ENCODE assay signal across 20 cellular contexts in the genomic region with DNA sequence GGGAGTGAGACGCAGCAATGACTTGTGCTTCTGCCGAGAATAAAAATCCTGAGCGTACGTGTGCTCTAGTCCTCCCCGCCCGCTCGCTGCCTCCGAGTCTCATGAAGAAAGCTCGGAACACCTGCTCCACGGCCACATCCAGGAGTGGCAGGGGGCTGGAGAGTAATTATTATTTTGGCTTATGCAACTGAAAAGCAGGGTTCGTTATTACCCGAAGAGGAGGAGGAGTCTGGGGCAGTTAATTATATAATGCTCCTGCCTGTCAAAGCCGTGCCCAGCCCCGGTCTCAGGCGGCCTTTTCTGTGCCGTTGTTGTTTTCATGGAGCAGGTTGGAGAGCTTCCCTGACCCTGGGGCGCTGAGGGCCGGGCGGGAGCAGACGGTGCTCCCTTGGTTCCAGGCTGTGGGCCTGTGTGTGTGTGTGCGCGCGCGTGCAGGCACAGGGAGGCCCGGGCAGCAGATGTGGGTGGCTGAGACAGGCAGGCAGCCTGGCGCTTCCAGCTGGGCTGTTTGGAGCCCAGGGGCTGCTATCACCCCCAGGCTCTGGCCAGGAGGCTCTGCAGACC. TPM values are rescaled to one million over a fixed set of nuclear protein-coding genes. Genes with fewer than 3 reads are reported as not detected.
DNase-seq lines count a peak whose midpoint lies in the region; ATAC-seq and TF ChIP-seq lines count a peak whose summit lies in the region.
"Had no signal": no experiment of that assay in that cellular context is flagged by ENCODE, and none has a peak within 500 bp of the region (broad histone marks: within the 10 kb centered on the region; RNA-seq: fewer than 3 reads in every experiment).

No MANE protein-coding gene starts in this region.

- WGBS in testis, 2 donors: 50 to 57% methylated on average over 12 to 26 of the region's 26 CpGs

- peaks cover 0 to 23% (median 10%) of the 10 kb centered on the region in 7 donors for H3K4me1 Mint-ChIP-seq in naive thymus-derived CD4-positive, alpha-beta T cell

- no peaks in the 10 kb centered on the region for H3K36me3 ChIP-seq in naive thymus-derived CD4-positive, alpha-beta T cell (ENCODE audit: control insufficient read depth in 2 of 3, insufficient read depth in 3 of 3, low read length in 3 of 3)
- H3K36me3 ChIP-seq in testis (ENCODE audit: low read depth, missing control alignments): no peaks in the 10 kb centered on the region
- H3K36me3 ChIP-seq: SJCRH30, tibial artery had no signal

- no peak for ATAC-seq in naive thymus-derived CD4-positive, alpha-beta T cell
- no peak for ATAC-seq in HG03280 (IDR thresholded peaks at IDR 0.05; ENCODE audit: unreplicated experiment)

- no peak overlapping the region for H3K27ac ChIP-seq in naive thymus-derived CD4-positive, alpha-beta T cell (ENCODE audit: low read depth, low read length)
- no peak overlapping the region for H3K27ac ChIP-seq in testis
- H3K27ac ChIP-seq: C4-2B, SJCRH30, tibial artery had no signal

- H3K4me3 ChIP-seq in naive thymus-derived CD4-positive, alpha-beta T cell (ENCODE audit: low read length): no peak overlapping the region
- no peak overlapping the region for H3K4me3 ChIP-seq in testis
- H3K4me3 ChIP-seq: SJCRH30, tibial artery had no signal

- H3K27me3 ChIP-seq in naive thymus-derived CD4-positive, alpha-beta T cell (ENCODE audit: control insufficient read depth in 2 of 2, insufficient read depth in 2 of 2, low read length in 2 of 2): no peaks in the 10 kb centered on the region
- H3K27me3 ChIP-seq in testis: no peaks in the 10 kb centered on the region
- H3K27me3 ChIP-seq: SJCRH30 had no signal

- H3K4me1 ChIP-seq in naive thymus-derived CD4-positive, alpha-beta T cell (ENCODE audit: control insufficient read depth in 2 of 2, insufficient read depth in 2 of 2, low read length in 2 of 2): no peaks in the 10 kb centered on the region
- H3K4me1 ChIP-seq in testis: no peaks in the 10 kb centered on the region
- H3K4me1 ChIP-seq: SJCRH30 had no signal

- peak overlapping the region in 6 of 10 donors; percentile 47 to 84 (median 50) for H3K4me3 Mint-ChIP-seq in naive thymus-derived CD4-positive, alpha-beta T cell
- H3K4me3 Mint-ChIP-seq: activated CD4-positive, alpha-beta T cell treated with anti-CD3 and anti-CD28 coated beads, Interleukin-2, amount 10 ng/mL, durations not matched to agents 24 days and 14 days; central memory CD8-positive, alpha-beta T cell; memory B cell had no signal

- CTCF ChIA-PET in naive thymus-derived CD4-positive, alpha-beta T cell (lab: Charles Lee): no interaction called here

- no peak for TF ChIP-seq CTCF in testis (IDR thresholded peaks at IDR 0.05)

- no peaks in the 10 kb centered on the region for H3K9me3 ChIP-seq in naive thymus-derived CD4-positive, alpha-beta T cell (ENCODE audit: control insufficient read depth in 2 of 3, low read length in 3 of 3)
- no peaks in the 10 kb centered on the region for H3K9me3 ChIP-seq in testis
- H3K9me3 ChIP-seq: SJCRH30, tibial artery had no signal

- peaks cover 0 to 4% (median 0%) of the 10 kb centered on the region in 5 donors for H3K36me3 Mint-ChIP-seq in naive thymus-derived CD4-positive, alpha-beta T cell

- peak; percentile 6 for DNase-seq in NCI-H1092 treated with DMSO at 0.1 percent for 48 hours (lab: John Stamatoyannopoulos, UW)
- DNase-seq in NCI-H1092 (lab: John Stamatoyannopoulos, UW): no peak
- DNase-seq in G401 (ENCODE audit: low spot score): peak; percentile 88
- DNase-seq in cerebellar cortex (ENCODE audit: low spot score): peak; percentile 83
- DNase-seq in naive thymus-derived CD4-positive, alpha-beta T cell: no peak
- DNase-seq in Ammon's horn (ENCODE audit: low spot score): no peak
- DNase-seq in testis: no peak
- DNase-seq: 8988T; activated CD4-positive, alpha-beta T cell treated with anti-CD3 and anti-CD28 coated beads, Interleukin-2, amount 10 ng/mL, durations not matched to agents 24 days and 14 days; activated T-cell treated with anti-CD3 and anti-CD28 coated beads, Interleukin-2, amount 50 U/mL, for 24 hours; NCI-H2081; occipital lobe; SJCRH30; stimulated activated CD4-positive, alpha-beta T cell treated with anti-CD3 and anti-CD28 coated beads, Interleukin-4, amount 100 ng/mL, for 1 hour; T1000; tibial artery had no signal

- intact Hi-C loops in naive thymus-derived CD4-positive, alpha-beta T cell (cut with micrococcal nuclease): no loop called here
- intact Hi-C loops in testis (cut with DNase I; ENCODE audit: low total_unique reads): no loop called here

- H3K9me3 Mint-ChIP-seq in naive thymus-derived CD4-positive, alpha-beta T cell: peaks cover 0 to 8% (median 2%) of the 10 kb centered on the region in 11 donors
- H3K9me3 Mint-ChIP-seq: activated CD4-positive, alpha-beta T cell treated with anti-CD3 and anti-CD28 coated beads, Interleukin-2, amount 10 ng/mL, durations not matched to agents 24 days and 14 days; activated T-cell treated with anti-CD3 and anti-CD28 coated beads, Interleukin-2, amount 50 U/mL, for 24 hours; central memory CD8-positive, alpha-beta T cell; memory B cell had no signal

- peaks cover 44 to 66% (median 56%) of the 10 kb centered on the region in 5 donors for H3K27me3 Mint-ChIP-seq in naive thymus-derived CD4-positive, alpha-beta T cell

- no peak for TF ChIP-seq POLR2A in testis (IDR thresholded peaks at IDR 0.05)

- in situ Hi-C loops in G401 (cut with HindIII; ENCODE audit: low sequenced_read_pairs): no loop called here

- POLR2A ChIA-PET in naive thymus-derived CD4-positive, alpha-beta T cell (lab: Charles Lee): no interaction called here

- H3K27ac Mint-ChIP-seq in naive thymus-derived CD4-positive, alpha-beta T cell: no peak overlapping the region
- H3K27ac Mint-ChIP-seq: activated CD4-positive, alpha-beta T cell treated with anti-CD3 and anti-CD28 coated beads, Interleukin-2, amount 10 ng/mL, durations not matched to agents 24 days and 14 days; activated T-cell treated with anti-CD3 and anti-CD28 coated beads, Interleukin-2, amount 50 U/mL, for 24 hours; memory B cell had no signal

RNA-seq across cellular contexts. Expression of a gene that starts 2.3 kb away (rescaled TPM):
- 22.1 and 30.0 TPM in 2 replicates for total RNA-seq in G401 (2014; rRNA removed; shearing (Covaris generic))
- total RNA-seq in naive thymus-derived CD4-positive, alpha-beta T cell: not detected
- not detected for polyA plus RNA-seq in naive thymus-derived CD4-positive, alpha-beta T cell
- total RNA-seq in testis: 1 to 10 TPM; 8.3 to 8.7 TPM
- 3.2 TPM for polyA plus RNA-seq in testis (ENCODE audit: insufficient read depth, low read depth, low replicate concordance)
- total RNA-seq: activated CD4-positive, alpha-beta T cell treated with anti-CD3 and anti-CD28 coated beads, Interleukin-2, amount 10 ng/mL, durations not matched to agents 24 days and 14 days; SJCRH30 had no signal

Comparison
In these comparisons a context has a peak if more than half of its experiments do, and no peak if none do; other contexts are left out.
1. DNase-seq: peak in NCI-H1092 treated with DMSO at 0.1 percent for 48 hours (single experiment), G401 (single experiment) and cerebellar cortex (single experiment); none in NCI-H1092 (single experiment), naive thymus-derived CD4-positive, alpha-beta T cell (0 of 9), Ammon's horn (single experiment) and testis (single experiment).
2. RNA of a gene that starts 2.3 kb away (total RNA-seq): 22.1 to 30.0 TPM in G401 and 8.3 to 8.7 TPM in testis; not detected in naive thymus-derived CD4-positive, alpha-beta T cell; every median in the first group is over 4 times any median in the second.